ENCODE assay signal across 1 cellular context in genomic region chr19:45049073-45049736, GRCh38.
TF ChIP-seq lines count a peak whose summit lies in the region.

No MANE protein-coding gene starts in this region.

TF ChIP-seq in WTC11, 78 proteins besides CTCF, POLR2A, EP300 and RAD21 (continued from another document):
- TF ChIP-seq ZNF532 (CRISPR knock-in tag; IDR thresholded peaks at IDR 0.05; ENCODE audit: borderline replicate concordance), result no peak
- no peak for TF ChIP-seq CDX4 (CRISPR knock-in tag; IDR thresholded peaks at IDR 0.05; ENCODE audit: borderline replicate concordance)
- TF ChIP-seq ZNF425 (CRISPR knock-in tag; conservative IDR thresholded peaks at IDR 0.05), result no peak
- TF ChIP-seq OVOL2 (CRISPR knock-in tag; IDR thresholded peaks at IDR 0.05; ENCODE audit: borderline replicate concordance), result no peak
- no peak for TF ChIP-seq TEAD1 (CRISPR knock-in tag; IDR thresholded peaks at IDR 0.05)
- no peak for TF ChIP-seq HMGXB4 (CRISPR knock-in tag; IDR thresholded peaks at IDR 0.05)
- no peak for TF ChIP-seq E2F1 (CRISPR knock-in tag; IDR thresholded peaks at IDR 0.05)
- TF ChIP-seq ZNF416 (CRISPR knock-in tag; IDR thresholded peaks at IDR 0.05), result no peak
- no peak for TF ChIP-seq SOX15 (CRISPR knock-in tag; IDR thresholded peaks at IDR 0.05)
- no peak for TF ChIP-seq E2F5 (CRISPR knock-in tag; IDR thresholded peaks at IDR 0.05)
- TF ChIP-seq USF2 (CRISPR knock-in tag; IDR thresholded peaks at IDR 0.05), result no peak
- TF ChIP-seq ELF4 (CRISPR knock-in tag; IDR thresholded peaks at IDR 0.05; ENCODE audit: low read depth), result no peak
- no peak for TF ChIP-seq ZNF671 (CRISPR knock-in tag; IDR thresholded peaks at IDR 0.05)
- TF ChIP-seq NR2C2 (CRISPR knock-in tag; IDR thresholded peaks at IDR 0.05), result no peak
TF ChIP-seq in WTC11: peak in this region for 0.
